10 cellular contexts compared by ENCODE assay signal in the genomic region with DNA sequence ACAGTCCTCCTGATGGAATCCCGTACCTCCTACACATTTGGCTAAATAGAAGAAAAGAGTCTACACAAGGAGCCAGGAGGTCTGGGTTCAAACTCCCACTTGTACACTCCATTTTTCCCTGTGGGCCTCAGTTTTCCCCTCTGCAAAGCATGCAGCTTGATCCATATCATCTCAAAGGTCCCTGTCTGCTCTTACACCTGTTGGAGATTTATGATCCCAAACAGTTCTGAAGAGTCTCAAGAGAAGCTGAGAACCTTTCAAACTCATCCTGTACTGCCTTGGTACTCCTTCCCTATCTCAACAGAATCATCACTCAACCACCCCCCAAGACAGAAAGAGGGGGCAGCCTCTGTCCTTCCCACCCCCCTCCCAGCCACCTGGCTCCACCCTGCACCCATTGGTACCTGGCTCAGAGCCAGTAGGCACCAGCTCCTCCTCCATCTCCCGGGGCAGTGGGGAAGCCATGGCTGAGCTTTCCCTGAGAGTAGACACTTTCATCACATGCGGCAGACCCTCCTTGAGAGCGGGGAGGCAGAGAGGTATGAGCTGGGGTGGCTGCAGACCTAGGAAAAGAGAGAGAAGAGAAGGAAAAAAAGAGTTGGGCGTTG. TPM values are rescaled to one million over a fixed set of nuclear protein-coding genes. Genes with fewer than 3 reads are reported as not detected.
DNase-seq lines count a peak whose midpoint lies in the region; ATAC-seq and TF ChIP-seq lines count a peak whose summit lies in the region.
"Had no signal": no experiment of that assay in that cellular context is flagged by ENCODE, and none has a peak within 500 bp of the region (broad histone marks: within the 10 kb centered on the region; RNA-seq: fewer than 3 reads in every experiment).

No MANE protein-coding gene starts in this region.

- H3K27me3 Mint-ChIP-seq in osteocyte (ENCODE audit: unreplicated experiment), result no peaks in the 10 kb centered on the region
- no peaks in the 10 kb centered on the region for H3K27me3 Mint-ChIP-seq in activated CD4-positive, alpha-beta T cell treated with anti-CD3 and anti-CD28 coated beads for 36 hours

- POLR2A ChIA-PET in activated CD4-positive, alpha-beta T cell treated with anti-CD3 and anti-CD28 coated beads for 36 hours (lab: Charles Lee), result interaction anchor here (0.5 kb wide), 1 partner anchor 92 kb away, joined by 4 read pairs; no protein-coding TSS in a partner anchor

- H3K36me3 Mint-ChIP-seq in osteocyte (ENCODE audit: unreplicated experiment), result peaks cover 25% of the 10 kb centered on the region
- H3K36me3 Mint-ChIP-seq in activated CD4-positive, alpha-beta T cell treated with anti-CD3 and anti-CD28 coated beads for 36 hours (ENCODE audit: low read depth), result peaks cover 23% of the 10 kb centered on the region

- intact Hi-C loops in activated CD4-positive, alpha-beta T cell treated with anti-CD3 and anti-CD28 coated beads for 36 hours (cut with DNase I, micrococcal nuclease), result no loop called here

- ATAC-seq in HG02610 (IDR thresholded peaks at IDR 0.05; ENCODE audit: unreplicated experiment), result no peak
- ATAC-seq in activated CD4-positive, alpha-beta T cell treated with anti-CD3 and anti-CD28 coated beads for 36 hours, result no peak
- no peak for ATAC-seq in HG03108 (IDR thresholded peaks at IDR 0.05; ENCODE audit: unreplicated experiment)

- H3K27ac ChIP-seq in C4-2B (peak overlapping the region; percentile 94), epithelial cell of prostate (peak overlapping the region; percentile 99)
- H3K27ac ChIP-seq: HL-60 had no signal

- peak overlapping the region; percentile 90 for H3K4me3 Mint-ChIP-seq in osteocyte (ENCODE audit: unreplicated experiment)
- no peak overlapping the region for H3K4me3 Mint-ChIP-seq in activated CD4-positive, alpha-beta T cell treated with anti-CD3 and anti-CD28 coated beads for 36 hours

- peak overlapping the region; percentile 99 for H3K27ac Mint-ChIP-seq in osteocyte (ENCODE audit: unreplicated experiment)
- no peak overlapping the region for H3K27ac Mint-ChIP-seq in activated CD4-positive, alpha-beta T cell treated with anti-CD3 and anti-CD28 coated beads for 36 hours

- DNase-seq in NCI-H69 (lab: John Stamatoyannopoulos, UW) (peak; percentile 50), epithelial cell of prostate (ENCODE audit: low read depth, low spot score) (no peak), osteocyte (ENCODE audit: extremely low spot score, unreplicated experiment) (no peak), D341Med (ENCODE audit: low spot score) (no peak)
- DNase-seq in activated CD4-positive, alpha-beta T cell treated with anti-CD3 and anti-CD28 coated beads for 36 hours, result no peak

- CTCF ChIA-PET in activated CD4-positive, alpha-beta T cell treated with anti-CD3 and anti-CD28 coated beads for 36 hours (lab: Charles Lee), result interaction anchor here (0.6 to 1.4 kb wide), 5 partner anchors 27 to 595 kb away, joined by 3 to 4 read pairs (median 3); no protein-coding TSS in a partner anchor

- H3K4me1 Mint-ChIP-seq in osteocyte (ENCODE audit: unreplicated experiment), result peaks cover 53% of the 10 kb centered on the region
- H3K4me1 Mint-ChIP-seq in activated CD4-positive, alpha-beta T cell treated with anti-CD3 and anti-CD28 coated beads for 36 hours, result peaks cover 38% of the 10 kb centered on the region

- TF ChIP-seq CTCF in C4-2B (conservative IDR thresholded peaks at IDR 0.05), result no peak
- TF ChIP-seq CTCF in osteocyte (IDR thresholded peaks at IDR 0.05), result no peak

- H3K9me3 Mint-ChIP-seq in osteocyte (ENCODE audit: unreplicated experiment), result no peaks in the 10 kb centered on the region
- H3K9me3 Mint-ChIP-seq in activated CD4-positive, alpha-beta T cell treated with anti-CD3 and anti-CD28 coated beads for 36 hours (ENCODE audit: low read depth), result no peaks in the 10 kb centered on the region

RNA-seq across cellular contexts. Expression of gene TNKS1BP1, which starts 3.3 kb away (rescaled TPM):
- 152 and 169 TPM in 2 replicates for total RNA-seq in osteocyte
- total RNA-seq in activated CD4-positive, alpha-beta T cell treated with anti-CD3 and anti-CD28 coated beads for 36 hours, result 10 to 100 TPM; 19.1 to 21.6 TPM

RNA-seq across cellular contexts. Expression of gene SSRP1, which starts 14.2 kb away (rescaled TPM):
- 97.4 and 99.4 TPM in 2 replicates for total RNA-seq in osteocyte
- 100 to 1,000 TPM; 279 to 296 TPM for total RNA-seq in activated CD4-positive, alpha-beta T cell treated with anti-CD3 and anti-CD28 coated beads for 36 hours

RNA-seq across cellular contexts. Expression of gene P2RX3, which starts 16.7 kb away (rescaled TPM):
- not detected in 2 replicates for total RNA-seq in osteocyte
- not detected for total RNA-seq in activated CD4-positive, alpha-beta T cell treated with anti-CD3 and anti-CD28 coated beads for 36 hours
- total RNA-seq: SK-MEL-5 had no signal

RNA-seq across cellular contexts. Expression of gene PRG3, which starts 59.5 kb away (rescaled TPM):
- total RNA-seq in osteocyte, result not detected in 2 replicates
- total RNA-seq in activated CD4-positive, alpha-beta T cell treated with anti-CD3 and anti-CD28 coated beads for 36 hours, result not detected
- total RNA-seq: SK-MEL-5 had no signal
